Comparison of ENCODE assay signal across 26 cellular contexts in the genomic region with DNA sequence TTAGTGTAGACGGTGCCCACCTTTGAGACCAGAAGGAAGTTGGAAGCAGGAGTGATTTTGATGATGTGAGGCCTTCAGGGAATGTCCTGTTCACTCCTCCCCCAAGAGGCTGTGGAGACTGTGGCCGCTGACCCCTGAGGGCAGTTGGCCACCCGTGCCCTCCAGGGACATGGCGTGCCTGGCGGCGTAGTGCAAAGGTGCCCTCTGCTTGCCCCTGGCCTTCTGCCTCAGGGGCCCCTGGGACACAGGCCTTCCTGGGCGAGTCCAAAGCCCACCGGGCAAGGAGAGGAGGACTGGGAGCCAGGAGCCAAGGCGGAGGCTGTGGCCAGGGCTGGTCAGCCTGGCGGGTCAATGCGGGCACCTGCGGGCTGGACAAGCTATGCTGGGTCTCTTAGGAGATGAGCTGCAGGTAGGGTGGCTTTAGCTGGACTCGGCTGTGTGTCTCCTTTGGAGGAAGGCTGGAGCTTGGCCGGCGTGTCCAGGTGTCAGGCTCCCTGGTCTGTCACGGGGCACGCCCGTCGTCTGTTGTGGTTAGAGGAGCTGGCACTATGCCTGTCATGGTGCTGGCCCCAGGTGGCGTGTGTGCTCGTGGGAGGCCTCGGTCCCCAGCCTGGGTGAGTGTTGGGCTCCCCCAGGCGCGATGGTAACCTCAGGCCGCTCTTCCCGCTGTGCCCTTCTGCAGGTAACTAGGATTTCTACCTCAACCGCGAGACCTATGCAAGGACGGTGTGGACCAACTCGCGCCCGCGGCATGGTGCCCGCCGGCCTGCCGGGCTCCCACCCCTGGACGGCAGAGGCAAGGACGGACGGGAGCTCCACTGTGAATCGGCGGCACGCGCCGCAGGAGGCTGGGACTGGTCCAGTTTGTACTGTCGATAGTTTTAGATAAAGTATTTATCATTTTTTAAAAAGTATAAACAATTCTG. TPM values are rescaled to one million over a fixed set of nuclear protein-coding genes. Genes with fewer than 3 reads are reported as not detected.
DNase-seq lines count a peak whose midpoint lies in the region; ATAC-seq, FAIRE-seq and TF ChIP-seq lines count a peak whose summit lies in the region.
"Had no signal": no experiment of that assay in that cellular context is flagged by ENCODE, and none has a peak within 500 bp of the region (broad histone marks: within the 10 kb centered on the region; RNA-seq: fewer than 3 reads in every experiment).

No MANE protein-coding gene starts in this region.

- H3K36me3 Mint-ChIP-seq in WTC11, result peaks cover 23% of the 10 kb centered on the region

- in situ Hi-C loops in HepG2 (cut with HindIII; ENCODE audit: extremely low pct_ligation_motif_present, low pct_unique_long_range_greater_than_20kb), result loop anchor here (10.0 kb wide), 1 partner anchor 85 kb away; no protein-coding TSS in a partner anchor

- H3K4me3 ChIP-seq in HepG2 (replicated peaks in 1 of 3; ENCODE audit: insufficient read depth in 1 of 3, low read depth in 2 of 3, low read length in 3 of 3) (no peak overlapping the region), stomach (no peak overlapping the region), upper lobe of right lung (no peak overlapping the region)
- H3K4me3 ChIP-seq: Peyer's patch, skin epidermis, testis had no signal

- H4K20me1 ChIP-seq in HepG2 (ENCODE audit: insufficient read depth, low read length), result 0 out of 2 replicates have a peak, but pooled peaks cover 3% of the 10 kb centered on the region

- H3K9me3 Mint-ChIP-seq in stimulated activated naive CD8-positive, alpha-beta T cell treated with anti-CD3 and anti-CD28 coated beads, Interleukin-15, amount 100 ng/mL, for 72 hours, result no peaks in the 10 kb centered on the region
- H3K9me3 Mint-ChIP-seq in WTC11, result no peaks in the 10 kb centered on the region
- H3K9me3 Mint-ChIP-seq: dendritic cell treated with granulocyte-macrophage colony-stimulating factor and Interleukin-4, amounts not matched to agents 40 ng/mL and 50 ng/mL, for 4 days had no signal

- H3K27ac Mint-ChIP-seq in stimulated activated naive CD8-positive, alpha-beta T cell treated with anti-CD3 and anti-CD28 coated beads, Interleukin-15, amount 100 ng/mL, for 72 hours, result peak overlapping the region; percentile 43 to 77
- H3K27ac Mint-ChIP-seq in WTC11, result peak overlapping the region; percentile 90; the same call in 1 of the 2 replicates
- H3K27ac Mint-ChIP-seq: dendritic cell treated with granulocyte-macrophage colony-stimulating factor and Interleukin-4, amounts not matched to agents 40 ng/mL and 50 ng/mL, for 4 days had no signal

- H3K9me3 ChIP-seq in HepG2 (ENCODE audit: low read length), result no peaks in the 10 kb centered on the region
- no peaks in the 10 kb centered on the region for H3K9me3 ChIP-seq in stomach
- no peaks in the 10 kb centered on the region for H3K9me3 ChIP-seq in upper lobe of right lung
- H3K9me3 ChIP-seq: Peyer's patch, testis had no signal

- no peak overlapping the region for H2AFZ ChIP-seq in HepG2 (ENCODE audit: low read length)

- no peak overlapping the region for H3K27ac ChIP-seq in HepG2 (ENCODE audit: extremely low read length, insufficient read depth, low read length)
- H3K27ac ChIP-seq in stomach, result peak overlapping the region in 1 of 5 donors; percentile 10
- H3K27ac ChIP-seq in upper lobe of right lung, result no peak overlapping the region
- H3K27ac ChIP-seq: C4-2B, testis had no signal

- H3K4me3 Mint-ChIP-seq in stimulated activated naive CD8-positive, alpha-beta T cell treated with anti-CD3 and anti-CD28 coated beads, Interleukin-15, amount 100 ng/mL, for 72 hours, result no peak overlapping the region
- no peak overlapping the region for H3K4me3 Mint-ChIP-seq in WTC11
- H3K4me3 Mint-ChIP-seq: activated CD8-positive, alpha-beta T cell treated with anti-CD3 and anti-CD28 coated beads, Interleukin-2, amount 10 ng/mL, durations not matched to agents 7 days and 5 days; dendritic cell treated with granulocyte-macrophage colony-stimulating factor and Interleukin-4, amounts not matched to agents 40 ng/mL and 50 ng/mL, for 4 days had no signal

- no peak overlapping the region for H3K9ac ChIP-seq in HepG2 (ENCODE audit: insufficient read depth, low read depth, low read length)

- intact Hi-C loops in HepG2 (cut with micrococcal nuclease; ENCODE audit: unreplicated experiment), result loop anchor here (10.0 kb wide), 2 partner anchors 75 to 85 kb away; a partner anchor contains a TSS
- intact Hi-C loops in stomach (cut with DNase I; ENCODE audit: low total_unique reads), result loop anchor here (5.0 to 10.0 kb wide), 4 partner anchors 43 to 95 kb away; a partner anchor contains a TSS
- intact Hi-C loops in upper lobe of right lung (cut with DNase I), result loop anchor here (10.0 kb wide), 1 partner anchor 75 kb away; a partner anchor contains a TSS

- no peaks in the 10 kb centered on the region for H3K27me3 ChIP-seq in HepG2 (ENCODE audit: control insufficient read depth in 1 of 2, insufficient read depth in 2 of 2, low read length in 2 of 2)
- no peaks in the 10 kb centered on the region for H3K27me3 ChIP-seq in stomach
- no peaks in the 10 kb centered on the region for H3K27me3 ChIP-seq in upper lobe of right lung
- H3K27me3 ChIP-seq: Peyer's patch, testis had no signal

- FAIRE-seq in HepG2 (lab: Jason Lieb, UNC), result no peak
- FAIRE-seq: D721Med had no signal

- H3K79me2 ChIP-seq in HepG2 (ENCODE audit: insufficient read depth, low read length), result no peaks in the 10 kb centered on the region

- TF ChIP-seq EP300 in HepG2 (IDR thresholded peaks at IDR 0.05; ENCODE audit: low read depth in 2 of 2, low read length in 2 of 2) (no peak), HepG2 (CRISPR knock-in tag; IDR thresholded peaks at IDR 0.05; ENCODE audit: borderline replicate concordance) (no peak), stomach (IDR thresholded peaks at IDR 0.05) (no peak)

- H3K4me2 ChIP-seq in HepG2 (ENCODE audit: low read depth, low read length), result no peak overlapping the region

- no TSS peak for BruUV-seq in HepG2 (replicated peaks; lab: Mats Ljungman, UMichigan)

- POLR2A ChIA-PET in WTC11 (lab: Charles Lee) (interaction anchor here (0.6 to 1.1 kb wide), 2 partner anchors 83 to 93 kb away, joined by 3 read pairs; no protein-coding TSS in a partner anchor), HepG2 (lab: Yijun Ruan, JAX) (interaction anchor here (1.0 kb wide), 1 partner anchor 17 kb away, joined by 3 read pairs; no protein-coding TSS in a partner anchor)

- DNase-seq in stimulated activated naive CD8-positive, alpha-beta T cell treated with anti-CD3 and anti-CD28 coated beads, Interleukin-15, amount 100 ng/mL, for 72 hours, result no peak
- DNase-seq in stimulated activated naive CD8-positive, alpha-beta T cell treated with anti-CD3 and anti-CD28 coated beads, Interleukin-15, Interleukin-2, amounts not matched to agents 100 U/mL and 50 U/mL, for 24 hours, result no peak
- no peak for DNase-seq in WTC11 (ENCODE audit: low spot score)
- DNase-seq in HepG2 (ENCODE audit: low spot score), result no peak
- peak; percentile 51 for DNase-seq in stomach
- DNase-seq in activated CD8-positive, alpha-beta memory T cell treated with anti-CD3 and anti-CD28 coated beads, Interleukin-2, amount 50 U/mL, for 48 hours, result no peak
- DNase-seq in upper lobe of right lung, result no peak
- no peak for DNase-seq in retina
- DNase-seq: activated CD4-positive, alpha-beta T cell treated with anti-CD3 and anti-CD28 coated beads for 1 hour; activated CD8-positive, alpha-beta T cell treated with anti-CD3 and anti-CD28 coated beads, Interleukin-2, amount 10 ng/mL, durations not matched to agents 7 days and 5 days; amygdala; EL; NCI-H2081; NCI-H446 treated with DMSO at 0.1 percent for 48 hours; NK-92 treated with Interleukin-12 subunit alpha and Interleukin-12 subunit beta, amount 100 ng/mL, for 24 hours; Peyer's patch; stimulated activated CD4-positive, alpha-beta T cell treated with anti-CD3 and anti-CD28 coated beads, Interleukin-1b, Interleukin-23, amount 100 ng/mL, for 48 hours; T-helper 1 cell; testis had no signal

- no peaks in the 10 kb centered on the region for H3K27me3 Mint-ChIP-seq in stimulated activated naive CD8-positive, alpha-beta T cell treated with anti-CD3 and anti-CD28 coated beads, Interleukin-15, amount 100 ng/mL, for 72 hours
- H3K27me3 Mint-ChIP-seq in WTC11 (ENCODE audit: low read depth), result no peaks in the 10 kb centered on the region
- H3K27me3 Mint-ChIP-seq: dendritic cell treated with granulocyte-macrophage colony-stimulating factor and Interleukin-4, amounts not matched to agents 40 ng/mL and 50 ng/mL, for 4 days had no signal

- WGBS in HepG2 (ENCODE audit: low lambda C conversion rate), result 98% methylated on average over 24 of the region's 45 CpGs
- WGBS in stomach, 5 donors, result 80 to 84% (median 81%) methylated on average over 37 to 45 of the region's 45 CpGs

- peaks cover 34 to 52% of the 10 kb centered on the region in 2 experiments; a peak in 4 of 5 replicates for H3K36me3 ChIP-seq in HepG2 (replicated peaks in 1 of 2; ENCODE audit: control insufficient read depth in 1 of 2, insufficient read depth in 2 of 2, low read length in 2 of 2)
- peaks cover 62 to 100% (median 98%) of the 10 kb centered on the region in 4 donors for H3K36me3 ChIP-seq in stomach
- peaks cover 78% of the 10 kb centered on the region for H3K36me3 ChIP-seq in upper lobe of right lung

- TF ChIP-seq POLR2A in HepG2 (IDR thresholded peaks at IDR 0.05; ENCODE audit: insufficient read depth in 1 of 2, low read depth in 2 of 2, low read length in 2 of 2) (peak in 1 of 2 experiments; percentile 24; a peak in 1 of 4 replicates), stomach (IDR thresholded peaks at IDR 0.05) (no peak)

- TF ChIP-seq RAD21 in HepG2 (CRISPR knock-in tag; IDR thresholded peaks at IDR 0.05), result no peak

- H3K4me1 ChIP-seq in HepG2 (ENCODE audit: insufficient read depth, low read length), result peaks cover 19% of the 10 kb centered on the region
- peaks cover 6 to 48% (median 26%) of the 10 kb centered on the region in 4 donors for H3K4me1 ChIP-seq in stomach
- H3K4me1 ChIP-seq in upper lobe of right lung, result no peaks in the 10 kb centered on the region

- CTCF ChIA-PET in WTC11 (lab: Charles Lee), result interaction anchor here (2.6 to 2.8 kb wide), 2 partner anchors 30 to 73 kb away, joined by 7 to 18 read pairs; no protein-coding TSS in a partner anchor
- CTCF ChIA-PET in HepG2 (lab: Yijun Ruan, JAX; ENCODE audit: low intra/inter-chr PET ratio, low total read pairs), result no interaction called here

- TF ChIP-seq CTCF in WTC11 (IDR thresholded peaks at IDR 0.05) (no peak), HepG2 (CRISPR knock-in tag; IDR thresholded peaks at IDR 0.05) (no peak), stomach (IDR thresholded peaks at IDR 0.05) (no peak), upper lobe of right lung (IDR thresholded peaks at IDR 0.05) (no peak)

- no peak for ATAC-seq in stimulated activated naive CD8-positive, alpha-beta T cell treated with anti-CD3 and anti-CD28 coated beads, Interleukin-15, amount 100 ng/mL, for 72 hours
- ATAC-seq in stimulated activated naive CD8-positive, alpha-beta T cell treated with anti-CD3 and anti-CD28 coated beads, Interleukin-15, Interleukin-2, amounts not matched to agents 100 U/mL and 50 U/mL, for 24 hours, result no peak
- ATAC-seq in WTC11 (no peak), HepG2 (no peak), upper lobe of right lung (no peak)
- ATAC-seq: activated CD8-positive, alpha-beta T cell treated with anti-CD3 and anti-CD28 coated beads, Interleukin-2, amount 10 ng/mL, durations not matched to agents 7 days and 5 days had no signal

- peaks cover 23% of the 10 kb centered on the region for H3K4me1 Mint-ChIP-seq in stimulated activated naive CD8-positive, alpha-beta T cell treated with anti-CD3 and anti-CD28 coated beads, Interleukin-15, amount 100 ng/mL, for 72 hours
- no peaks in the 10 kb centered on the region for H3K4me1 Mint-ChIP-seq in WTC11

RNA-seq across cellular contexts. Expression of a gene that starts 6.8 kb away (rescaled TPM):
- total RNA-seq in WTC11 (2021) (164 to 189 TPM (median 167 TPM) in 3 replicates), HepG2 (2016; rRNA removed; fragmentation: Illumina TruSeq; extraction: Trizol) (108 and 130 TPM in 2 replicates), stomach (100 to 1,000 TPM in 2 of 5 donors, 10 to 100 TPM in 3; 22.2 to 459 (median 96.9) TPM), upper lobe of right lung (54.6 TPM)
- 129 and 146 TPM in 2 replicates for total RNA-seq in HepG2 (2016; cell fraction: cytosol; rRNA removed; fragmentation: Illumina TruSeq; extraction: Trizol; ENCODE audit: low read depth)
- 99.2 and 143 TPM in 2 replicates for total RNA-seq in HepG2 (2016; cell fraction: insoluble cytoplasmic fraction; rRNA removed; fragmentation: Illumina TruSeq; extraction: Trizol)
- total RNA-seq in HepG2 (2016; cell fraction: membrane; rRNA removed; fragmentation: Illumina TruSeq; extraction: Trizol), result 198 and 217 TPM in 2 replicates
- total RNA-seq in HepG2 (2016; cell fraction: nucleus; rRNA removed; fragmentation: Illumina TruSeq; extraction: Trizol), result 72.7 and 85.2 TPM in 2 replicates
- polyA plus RNA-seq in HepG2 (2011; rRNA removed) (70.5 and 89.7 TPM in 2 replicates), stomach (100 to 1,000 TPM; 113 to 173 (median 132) TPM)
- polyA plus RNA-seq in HepG2 (2011; cell fraction: cytosol; rRNA removed), result 94.0 and 125 TPM in 2 replicates
- polyA plus RNA-seq in HepG2 (2011; cell fraction: nucleus; rRNA removed), result 130 and 144 TPM in 2 replicates
- 41.8 and 57.9 TPM in 2 replicates for polyA plus RNA-seq in HepG2 (2012)
- polyA plus RNA-seq in HepG2 (2016; cell fraction: cytosol; fragmentation: Illumina TruSeq; extraction: Trizol; ENCODE audit: low read depth), result 147 and 176 TPM in 2 replicates
- polyA plus RNA-seq in HepG2 (2016; cell fraction: insoluble cytoplasmic fraction; fragmentation: Illumina TruSeq; extraction: Trizol; ENCODE audit: low read depth), result 97.4 and 103 TPM in 2 replicates
- 170 and 175 TPM in 2 replicates for polyA plus RNA-seq in HepG2 (2016; cell fraction: membrane; fragmentation: Illumina TruSeq; extraction: Trizol; ENCODE audit: low read depth)
- polyA plus RNA-seq in HepG2 (2016; cell fraction: nucleus; fragmentation: Illumina TruSeq; extraction: Trizol; ENCODE audit: insufficient read depth, low read depth), result 156 and 163 TPM in 2 replicates
- polyA minus RNA-seq in HepG2 (2011; rRNA and poly(A)+ RNA removed; ENCODE audit: low replicate concordance), result 33.4 and 58.0 TPM in 2 replicates
- 18.1 and 22.7 TPM in 2 replicates for polyA minus RNA-seq in HepG2 (2011; cell fraction: cytosol; rRNA and poly(A)+ RNA removed)
- polyA minus RNA-seq in HepG2 (2011; cell fraction: nucleus; rRNA and poly(A)+ RNA removed), result 23.2 and 28.0 TPM in 2 replicates

RNA-seq across cellular contexts. Expression of a gene that starts 7.3 kb away (rescaled TPM):
- total RNA-seq in WTC11 (2021), result 167 to 184 TPM (median 169 TPM) in 3 replicates
- 8.8 and 10.1 TPM in 2 replicates for total RNA-seq in HepG2 (2016; rRNA removed; fragmentation: Illumina TruSeq; extraction: Trizol)
- total RNA-seq in HepG2 (2016; cell fraction: cytosol; rRNA removed; fragmentation: Illumina TruSeq; extraction: Trizol; ENCODE audit: low read depth), result 11.7 and 13.9 TPM in 2 replicates
- total RNA-seq in HepG2 (2016; cell fraction: insoluble cytoplasmic fraction; rRNA removed; fragmentation: Illumina TruSeq; extraction: Trizol), result 8.6 and 13.2 TPM in 2 replicates
- total RNA-seq in HepG2 (2016; cell fraction: membrane; rRNA removed; fragmentation: Illumina TruSeq; extraction: Trizol), result 13.1 and 15.2 TPM in 2 replicates
- total RNA-seq in HepG2 (2016; cell fraction: nucleus; rRNA removed; fragmentation: Illumina TruSeq; extraction: Trizol), result 16.1 and 17.8 TPM in 2 replicates
- 7.9 and 8.6 TPM in 2 replicates for polyA plus RNA-seq in HepG2 (2011; rRNA removed)
- polyA plus RNA-seq in HepG2 (2011; cell fraction: cytosol; rRNA removed), result 6.1 and 7.3 TPM in 2 replicates
- 34.7 and 47.7 TPM in 2 replicates for polyA plus RNA-seq in HepG2 (2011; cell fraction: nucleus; rRNA removed)
- polyA plus RNA-seq in HepG2 (2012), result 34.0 and 34.2 TPM in 2 replicates
- polyA plus RNA-seq in HepG2 (2016; cell fraction: cytosol; fragmentation: Illumina TruSeq; extraction: Trizol; ENCODE audit: low read depth), result 12.1 and 13.8 TPM in 2 replicates
- polyA plus RNA-seq in HepG2 (2016; cell fraction: insoluble cytoplasmic fraction; fragmentation: Illumina TruSeq; extraction: Trizol; ENCODE audit: low read depth), result 18.7 and 31.5 TPM in 2 replicates
- polyA plus RNA-seq in HepG2 (2016; cell fraction: membrane; fragmentation: Illumina TruSeq; extraction: Trizol; ENCODE audit: low read depth), result 17.7 and 21.0 TPM in 2 replicates
- 46.1 and 47.0 TPM in 2 replicates for polyA plus RNA-seq in HepG2 (2016; cell fraction: nucleus; fragmentation: Illumina TruSeq; extraction: Trizol; ENCODE audit: insufficient read depth, low read depth)
- polyA minus RNA-seq in HepG2 (2011; rRNA and poly(A)+ RNA removed; ENCODE audit: low replicate concordance), result 20.0 and 24.2 TPM in 2 replicates
- polyA minus RNA-seq in HepG2 (2011; cell fraction: cytosol; rRNA and poly(A)+ RNA removed), result 16.0 and 20.6 TPM in 2 replicates
- polyA minus RNA-seq in HepG2 (2011; cell fraction: nucleus; rRNA and poly(A)+ RNA removed), result 34.1 and 34.2 TPM in 2 replicates
- total RNA-seq in stomach, result 100 to 1,000 TPM in 1 of 5 donors, 10 to 100 TPM in 4; 25.8 to 214 (median 33.9) TPM
- 10 to 100 TPM; 33.3 to 42.4 (median 40.2) TPM for polyA plus RNA-seq in stomach
- 67.1 TPM for total RNA-seq in upper lobe of right lung

RNA-seq across cellular contexts. Expression of a gene that starts 19.8 kb away (rescaled TPM):
- 4.7 to 11.2 TPM (median 5.2 TPM) in 3 replicates for total RNA-seq in WTC11 (2021)
- total RNA-seq in HepG2 (2016; rRNA removed; fragmentation: Illumina TruSeq; extraction: Trizol), result 0.18 TPM in 1 of 2 replicates, not detected in the other
- not detected in 2 replicates for total RNA-seq in HepG2 (2016; cell fraction: cytosol; rRNA removed; fragmentation: Illumina TruSeq; extraction: Trizol; ENCODE audit: low read depth)
- total RNA-seq in HepG2 (2016; cell fraction: insoluble cytoplasmic fraction; rRNA removed; fragmentation: Illumina TruSeq; extraction: Trizol), result not detected in 2 replicates
- total RNA-seq in HepG2 (2016; cell fraction: membrane; rRNA removed; fragmentation: Illumina TruSeq; extraction: Trizol), result 0.09 TPM in 1 of 2 replicates, not detected in the other
- not detected in 2 replicates for total RNA-seq in HepG2 (2016; cell fraction: nucleus; rRNA removed; fragmentation: Illumina TruSeq; extraction: Trizol)
- 0.03 and 0.04 TPM in 2 replicates for polyA plus RNA-seq in HepG2 (2011; rRNA removed)
- polyA plus RNA-seq in HepG2 (2011; cell fraction: cytosol; rRNA removed), result 0.05 TPM in 1 of 2 replicates, not detected in the other
- polyA plus RNA-seq in HepG2 (2011; cell fraction: nucleus; rRNA removed), result 1.2 and 2.0 TPM in 2 replicates
- 0.08 TPM in 1 of 2 replicates, not detected in the other for polyA plus RNA-seq in HepG2 (2012)
- polyA plus RNA-seq in HepG2 (2016; cell fraction: cytosol; fragmentation: Illumina TruSeq; extraction: Trizol; ENCODE audit: low read depth), result 0.06 TPM in 1 of 2 replicates, not detected in the other
- polyA plus RNA-seq in HepG2 (2016; cell fraction: insoluble cytoplasmic fraction; fragmentation: Illumina TruSeq; extraction: Trizol; ENCODE audit: low read depth), result not detected in 2 replicates
- not detected in 2 replicates for polyA plus RNA-seq in HepG2 (2016; cell fraction: membrane; fragmentation: Illumina TruSeq; extraction: Trizol; ENCODE audit: low read depth)
- 0.51 TPM in 2 replicates for polyA plus RNA-seq in HepG2 (2016; cell fraction: nucleus; fragmentation: Illumina TruSeq; extraction: Trizol; ENCODE audit: insufficient read depth, low read depth)
- polyA minus RNA-seq in HepG2 (2011; rRNA and poly(A)+ RNA removed; ENCODE audit: low replicate concordance), result 0.48 and 1.0 TPM in 2 replicates
- polyA minus RNA-seq in HepG2 (2011; cell fraction: cytosol; rRNA and poly(A)+ RNA removed), result not detected in 2 replicates
- polyA minus RNA-seq in HepG2 (2011; cell fraction: nucleus; rRNA and poly(A)+ RNA removed), result 0.62 TPM in 1 of 2 replicates, not detected in the other
- total RNA-seq in stomach, result 1 to 10 TPM in 2 of 5 donors, under 1 TPM in 1, not detected in 2; 0.45 to 2.0 (median 1.1) TPM
- 1 to 10 TPM in 1 of 3 donors, under 1 TPM in 2; 0.50 to 1.5 (median 0.61) TPM for polyA plus RNA-seq in stomach
- total RNA-seq in upper lobe of right lung, result 6.1 TPM
- total RNA-seq: kidney epithelial cell had no signal

RNA-seq across cellular contexts. Expression of a gene that starts 26.9 kb away (rescaled TPM):
- total RNA-seq in WTC11 (2021) (0.33 to 1.4 TPM (median 0.73 TPM) in 3 replicates), HepG2 (2016; rRNA removed; fragmentation: Illumina TruSeq; extraction: Trizol) (0.38 and 0.73 TPM in 2 replicates), stomach (under 1 TPM in 1 of 5 donors, not detected in 4; 0.58 TPM), upper lobe of right lung (1.1 TPM)
- 1.1 TPM in 2 replicates for total RNA-seq in HepG2 (2016; cell fraction: cytosol; rRNA removed; fragmentation: Illumina TruSeq; extraction: Trizol; ENCODE audit: low read depth)
- 0.54 and 0.56 TPM in 2 replicates for total RNA-seq in HepG2 (2016; cell fraction: insoluble cytoplasmic fraction; rRNA removed; fragmentation: Illumina TruSeq; extraction: Trizol)
- total RNA-seq in HepG2 (2016; cell fraction: membrane; rRNA removed; fragmentation: Illumina TruSeq; extraction: Trizol), result 0.96 and 1.2 TPM in 2 replicates
- 0.40 and 0.69 TPM in 2 replicates for total RNA-seq in HepG2 (2016; cell fraction: nucleus; rRNA removed; fragmentation: Illumina TruSeq; extraction: Trizol)
- polyA plus RNA-seq in HepG2 (2011; rRNA removed) (0.16 and 0.39 TPM in 2 replicates), stomach (under 1 TPM in 2 of 3 donors, not detected in 1; 0.68 to 0.75 TPM)
- polyA plus RNA-seq in HepG2 (2011; cell fraction: cytosol; rRNA removed), result 0.27 and 0.36 TPM in 2 replicates
- polyA plus RNA-seq in HepG2 (2011; cell fraction: nucleus; rRNA removed), result 0.29 TPM in 1 of 2 replicates, not detected in the other
- polyA plus RNA-seq in HepG2 (2012), result 0.41 and 0.44 TPM in 2 replicates
- 0.88 and 1.2 TPM in 2 replicates for polyA plus RNA-seq in HepG2 (2016; cell fraction: cytosol; fragmentation: Illumina TruSeq; extraction: Trizol; ENCODE audit: low read depth)
- polyA plus RNA-seq in HepG2 (2016; cell fraction: insoluble cytoplasmic fraction; fragmentation: Illumina TruSeq; extraction: Trizol; ENCODE audit: low read depth), result 0.73 and 0.80 TPM in 2 replicates
- 0.84 and 1.0 TPM in 2 replicates for polyA plus RNA-seq in HepG2 (2016; cell fraction: membrane; fragmentation: Illumina TruSeq; extraction: Trizol; ENCODE audit: low read depth)
- 0.57 and 0.95 TPM in 2 replicates for polyA plus RNA-seq in HepG2 (2016; cell fraction: nucleus; fragmentation: Illumina TruSeq; extraction: Trizol; ENCODE audit: insufficient read depth, low read depth)
- not detected in 2 replicates for polyA minus RNA-seq in HepG2 (2011; rRNA and poly(A)+ RNA removed; ENCODE audit: low replicate concordance)
- not detected in 2 replicates for polyA minus RNA-seq in HepG2 (2011; cell fraction: cytosol; rRNA and poly(A)+ RNA removed)
- not detected in 2 replicates for polyA minus RNA-seq in HepG2 (2011; cell fraction: nucleus; rRNA and poly(A)+ RNA removed)
- total RNA-seq: activated CD8-positive, alpha-beta T cell treated with anti-CD3 and anti-CD28 coated beads, Interleukin-2, amount 10 ng/mL, durations not matched to agents 7 days and 5 days; Peyer's patch had no signal

RNA-seq across cellular contexts. Expression of a gene that starts 52.6 kb away (rescaled TPM):
- total RNA-seq in WTC11 (2021), result not detected in 3 replicates
- not detected in 2 replicates for total RNA-seq in HepG2 (2016; rRNA removed; fragmentation: Illumina TruSeq; extraction: Trizol)
- not detected in 2 replicates for total RNA-seq in HepG2 (2016; cell fraction: cytosol; rRNA removed; fragmentation: Illumina TruSeq; extraction: Trizol; ENCODE audit: low read depth)
- not detected in 2 replicates for total RNA-seq in HepG2 (2016; cell fraction: insoluble cytoplasmic fraction; rRNA removed; fragmentation: Illumina TruSeq; extraction: Trizol)
- not detected in 2 replicates for total RNA-seq in HepG2 (2016; cell fraction: membrane; rRNA removed; fragmentation: Illumina TruSeq; extraction: Trizol)
- total RNA-seq in HepG2 (2016; cell fraction: nucleus; rRNA removed; fragmentation: Illumina TruSeq; extraction: Trizol), result not detected in 2 replicates
- not detected in 2 replicates for polyA plus RNA-seq in HepG2 (2011; rRNA removed)
- not detected in 2 replicates for polyA plus RNA-seq in HepG2 (2011; cell fraction: cytosol; rRNA removed)
- polyA plus RNA-seq in HepG2 (2011; cell fraction: nucleus; rRNA removed), result not detected in 2 replicates
- not detected in 2 replicates for polyA plus RNA-seq in HepG2 (2012)
- polyA plus RNA-seq in HepG2 (2016; cell fraction: cytosol; fragmentation: Illumina TruSeq; extraction: Trizol; ENCODE audit: low read depth), result not detected in 2 replicates
- polyA plus RNA-seq in HepG2 (2016; cell fraction: insoluble cytoplasmic fraction; fragmentation: Illumina TruSeq; extraction: Trizol; ENCODE audit: low read depth), result not detected in 2 replicates
- not detected in 2 replicates for polyA plus RNA-seq in HepG2 (2016; cell fraction: membrane; fragmentation: Illumina TruSeq; extraction: Trizol; ENCODE audit: low read depth)
- polyA plus RNA-seq in HepG2 (2016; cell fraction: nucleus; fragmentation: Illumina TruSeq; extraction: Trizol; ENCODE audit: insufficient read depth, low read depth), result not detected in 2 replicates
- polyA minus RNA-seq in HepG2 (2011; rRNA and poly(A)+ RNA removed; ENCODE audit: low replicate concordance), result not detected in 2 replicates
- polyA minus RNA-seq in HepG2 (2011; cell fraction: cytosol; rRNA and poly(A)+ RNA removed), result not detected in 2 replicates
- polyA minus RNA-seq in HepG2 (2011; cell fraction: nucleus; rRNA and poly(A)+ RNA removed), result not detected in 2 replicates
- total RNA-seq in stomach, result 1 to 10 TPM in 1 of 5 donors, under 1 TPM in 1, not detected in 3; 0.87 to 1.4 TPM
- under 1 TPM in 2 of 3 donors, not detected in 1; 0.15 to 0.31 TPM for polyA plus RNA-seq in stomach
- total RNA-seq in upper lobe of right lung, result 4.5 TPM
- total RNA-seq: glomerular endothelial cell, kidney epithelial cell, MCF 10A had no signal
